Comparison of ENCODE assay signal across 10 cellular contexts in genomic region chr7:153886506-153887391, GRCh38.
DNase-seq lines count a peak whose midpoint lies in the region; ATAC-seq and TF ChIP-seq lines count a peak whose summit lies in the region.
"Had no signal": no experiment of that assay in that cellular context is flagged by ENCODE, and none has a peak within 500 bp of the region (broad histone marks: within the 10 kb centered on the region; RNA-seq: fewer than 3 reads in every experiment).

No MANE protein-coding gene starts in this region.

- no TSS peak for BruUV-seq in OCI-LY7 (replicated peaks; lab: Mats Ljungman, UMichigan)

- intact Hi-C loops in OCI-LY7 (cut with micrococcal nuclease; ENCODE audit: unreplicated experiment): no loop called here

- H3K36me3 ChIP-seq in OCI-LY7 (ENCODE audit: insufficient read depth, low read length): no peaks in the 10 kb centered on the region
- H3K36me3 ChIP-seq: BLaER1 had no signal

- ATAC-seq in foreskin keratinocyte (peak; percentile 40), HG02938 (IDR thresholded peaks at IDR 0.05; ENCODE audit: unreplicated experiment) (no peak)
- ATAC-seq: T-cell had no signal

- POLR2A ChIA-PET in OCI-LY7 (lab: Charles Lee): no interaction called here

- no peak overlapping the region for H3K4me3 ChIP-seq in OCI-LY7 (ENCODE audit: low read depth, low read length, poor library complexity, severe bottlenecking)
- H3K4me3 ChIP-seq: BLaER1 had no signal

- no peaks in the 10 kb centered on the region for H3K9me2 ChIP-seq in OCI-LY7 (ENCODE audit: insufficient read depth, low read length)

- no peak overlapping the region for H2AFZ ChIP-seq in OCI-LY7 (ENCODE audit: low read length)

- H3K27ac ChIP-seq in foreskin keratinocyte: no peak overlapping the region
- no peak overlapping the region for H3K27ac ChIP-seq in OCI-LY7 (ENCODE audit: low read depth, low read length, poor library complexity, severe bottlenecking)
- H3K27ac ChIP-seq: BLaER1 had no signal

- no peaks in the 10 kb centered on the region for H4K20me1 ChIP-seq in OCI-LY7 (ENCODE audit: insufficient read depth, low read length)
- H4K20me1 ChIP-seq: BLaER1 had no signal

- H3K4me1 ChIP-seq in foreskin keratinocyte (no peaks in the 10 kb centered on the region), OCI-LY7 (ENCODE audit: insufficient read depth, low read length, poor library complexity, severe bottlenecking) (no peaks in the 10 kb centered on the region)
- H3K4me1 ChIP-seq: BLaER1 had no signal

- no peak overlapping the region for H3K4me2 ChIP-seq in OCI-LY7 (ENCODE audit: low read length)
- H3K4me2 ChIP-seq: BLaER1 had no signal

- CTCF ChIA-PET in OCI-LY7 (lab: Charles Lee; ENCODE audit: unreplicated experiment): no interaction called here

- H3K9me3 ChIP-seq in OCI-LY7 (ENCODE audit: low read length): no peaks in the 10 kb centered on the region

- no peaks in the 10 kb centered on the region for H3K79me2 ChIP-seq in OCI-LY7 (ENCODE audit: insufficient read depth, low read depth, low read length)

- TF ChIP-seq CTCF in foreskin keratinocyte (conservative IDR thresholded peaks at IDR 0.05): no peak
- TF ChIP-seq CTCF in OCI-LY7 (conservative IDR thresholded peaks at IDR 0.05; ENCODE audit: low read length): no peak

- peaks cover 31% of the 10 kb centered on the region for H3K27me3 ChIP-seq in foreskin keratinocyte
- H3K27me3 ChIP-seq: BLaER1 had no signal

- DNase-seq in ELF-1 (ENCODE audit: low read depth, low spot score) (peak; percentile 25), NCI-H524 (lab: John Stamatoyannopoulos, UW) (peak; percentile 14 to 57), foreskin keratinocyte (peak in 1 of 2 donors; percentile 10), nucleus accumbens (lab: John Stamatoyannopoulos, UW) (peak in 29 of 56 donors; percentile 1 to 78 (median 45)), NOMO-1 treated with dmso at 0.1 percent for 144 hours (lab: John Stamatoyannopoulos, UW; ENCODE audit: unreplicated experiment) (no peak), OCI-LY7 (ENCODE audit: low spot score) (no peak), NCI-H1417 (lab: John Stamatoyannopoulos, UW) (no peak)
- DNase-seq: T-cell had no signal

Comparison
In these comparisons a context has a peak if more than half of its experiments do, and no peak if none do; other contexts are left out.
1. DNase-seq: peak in ELF-1 (single experiment), NCI-H524 (2 of 2) and nucleus accumbens (29 of 56); none in NOMO-1 treated with dmso at 0.1 percent for 144 hours (single experiment), OCI-LY7 (single experiment) and NCI-H1417 (0 of 3).